In the genomic region with DNA sequence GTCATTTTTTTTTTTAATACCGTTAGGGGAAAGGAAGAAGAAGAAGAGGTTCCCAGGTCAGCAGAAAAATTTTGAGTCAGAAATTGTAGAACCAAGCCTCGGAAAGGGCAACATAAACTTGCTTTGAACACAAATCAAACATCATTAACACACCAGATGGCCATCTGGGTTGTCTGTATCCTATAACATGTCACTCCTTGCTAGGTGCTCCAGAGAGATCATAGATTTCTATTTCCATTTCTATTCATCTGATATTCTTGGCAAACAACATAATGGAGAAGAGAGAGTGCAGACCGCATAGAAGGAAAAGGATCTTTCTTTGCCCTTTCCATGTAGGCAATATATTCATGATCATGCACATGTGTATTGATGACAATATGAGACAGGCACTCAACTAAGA, we compare ENCODE assay signal across 22 cellular contexts.
"Had no signal": no experiment of that assay in that cellular context is flagged by ENCODE, and none has a peak within 500 bp of the region (broad histone marks: within the 10 kb centered on the region; RNA-seq: fewer than 3 reads in every experiment).

No MANE protein-coding gene starts in this region.

- H3K27ac ChIP-seq: neural progenitor cell, ovary, parathyroid adenoma, psoas muscle, right lobe of liver, sigmoid colon, stomach, thoracic aorta, thyroid gland, tibial nerve, upper lobe of left lung, vagina had no signal

- H3K4me2 ChIP-seq: neural progenitor cell had no signal

- H3K27me3 ChIP-seq: neural progenitor cell, ovary, right lobe of liver, sigmoid colon, stomach, thyroid gland, tibial nerve, upper lobe of left lung, vagina had no signal

- H3K4me3 ChIP-seq: neural progenitor cell, ovary, psoas muscle, right lobe of liver, sigmoid colon, stomach, thoracic aorta, thyroid gland, tibial nerve, upper lobe of left lung, vagina had no signal

- H3K9ac ChIP-seq: neural progenitor cell, parathyroid adenoma had no signal

- H3K4me1 ChIP-seq: psoas muscle, right lobe of liver, sigmoid colon, stomach, thyroid gland, vagina had no signal

- H2AFZ ChIP-seq: neural progenitor cell, parathyroid adenoma had no signal

- H3K79me2 ChIP-seq: parathyroid adenoma had no signal

- H3K36me3 ChIP-seq: neural progenitor cell, ovary, right lobe of liver, sigmoid colon, stomach, thoracic aorta, thyroid gland, tibial nerve, upper lobe of left lung, vagina had no signal

- DNase-seq: occipital lobe; ovary; posterior cingulate gyrus; psoas muscle; right cardiac atrium; right lobe of liver; sigmoid colon; small intestine; stimulated activated CD4-positive, alpha-beta T cell treated with anti-CD3 and anti-CD28 coated beads, Interleukin-15, amount 100 ng/mL, for 24 hours; stimulated activated CD4-positive, alpha-beta T cell treated with anti-CD3 and anti-CD28 coated beads, Interleukin-2, amount 100 ng/mL, for 24 hours; stimulated activated CD4-positive, alpha-beta T cell treated with anti-CD3 and anti-CD28 coated beads, Interleukin-2, amount 100 ng/mL, for 48 hours; stimulated activated CD4-positive, alpha-beta T cell treated with anti-CD3 and anti-CD28 coated beads, Interleukin-4, amount 100 ng/mL, for 24 hours; stimulated activated naive B cell treated with anti-CD40 and anti-IgM and Interleukin-4, amounts not matched to agents 10 μg/mL and 1 μg/mL and 100 μg/mL, for 72 hours; stimulated activated naive CD4-positive, alpha-beta T cell treated with Interleukin-2 at 50 U/mL for 16 hours; stomach; thyroid gland; upper lobe of left lung had no signal

- H3K9me3 ChIP-seq: ovary, psoas muscle, right lobe of liver, sigmoid colon, stomach, thoracic aorta, thyroid gland, tibial nerve, upper lobe of left lung, vagina had no signal
